1 cellular context compared by ENCODE assay signal in genomic region chr10:67836972-67837371, GRCh38.
TF ChIP-seq lines count a peak whose summit lies in the region.

No MANE protein-coding gene starts in this region.

TF ChIP-seq in K562, 482 proteins besides CTCF, POLR2A, EP300 and RAD21:
- TF ChIP-seq GTF2E2 (tag; IDR thresholded peaks at IDR 0.05), result 0 out of 2 replicates have a peak, but pooled peaks have one; percentile 23
- TF ChIP-seq, protein P1, sequence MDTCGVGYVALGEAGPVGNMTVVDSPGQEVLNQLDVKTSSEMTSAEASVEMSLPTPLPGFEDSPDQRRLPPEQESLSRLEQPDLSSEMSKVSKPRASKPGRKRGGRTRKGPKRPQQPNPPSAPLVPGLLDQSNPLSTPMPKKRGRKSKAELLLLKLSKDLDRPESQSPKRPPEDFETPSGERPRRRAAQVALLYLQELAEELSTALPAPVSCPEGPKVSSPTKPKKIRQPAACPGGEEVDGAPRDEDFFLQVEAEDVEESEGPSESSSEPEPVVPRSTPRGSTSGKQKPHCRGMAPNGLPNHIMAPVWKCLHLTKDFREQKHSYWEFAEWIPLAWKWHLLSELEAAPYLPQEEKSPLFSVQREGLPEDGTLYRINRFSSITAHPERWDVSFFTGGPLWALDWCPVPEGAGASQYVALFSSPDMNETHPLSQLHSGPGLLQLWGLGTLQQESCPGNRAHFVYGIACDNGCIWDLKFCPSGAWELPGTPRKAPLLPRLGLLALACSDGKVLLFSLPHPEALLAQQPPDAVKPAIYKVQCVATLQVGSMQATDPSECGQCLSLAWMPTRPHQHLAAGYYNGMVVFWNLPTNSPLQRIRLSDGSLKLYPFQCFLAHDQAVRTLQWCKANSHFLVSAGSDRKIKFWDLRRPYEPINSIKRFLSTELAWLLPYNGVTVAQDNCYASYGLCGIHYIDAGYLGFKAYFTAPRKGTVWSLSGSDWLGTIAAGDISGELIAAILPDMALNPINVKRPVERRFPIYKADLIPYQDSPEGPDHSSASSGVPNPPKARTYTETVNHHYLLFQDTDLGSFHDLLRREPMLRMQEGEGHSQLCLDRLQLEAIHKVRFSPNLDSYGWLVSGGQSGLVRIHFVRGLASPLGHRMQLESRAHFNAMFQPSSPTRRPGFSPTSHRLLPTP (IDR thresholded peaks at IDR 0.05; ENCODE audit: borderline replicate concordance, extremely low read depth, insufficient read length), result no peak
- no peak for TF ChIP-seq TFE3 (CRISPR knock-in tag; IDR thresholded peaks at IDR 0.05)
